16 cellular contexts compared by ENCODE assay signal in the genomic region with DNA sequence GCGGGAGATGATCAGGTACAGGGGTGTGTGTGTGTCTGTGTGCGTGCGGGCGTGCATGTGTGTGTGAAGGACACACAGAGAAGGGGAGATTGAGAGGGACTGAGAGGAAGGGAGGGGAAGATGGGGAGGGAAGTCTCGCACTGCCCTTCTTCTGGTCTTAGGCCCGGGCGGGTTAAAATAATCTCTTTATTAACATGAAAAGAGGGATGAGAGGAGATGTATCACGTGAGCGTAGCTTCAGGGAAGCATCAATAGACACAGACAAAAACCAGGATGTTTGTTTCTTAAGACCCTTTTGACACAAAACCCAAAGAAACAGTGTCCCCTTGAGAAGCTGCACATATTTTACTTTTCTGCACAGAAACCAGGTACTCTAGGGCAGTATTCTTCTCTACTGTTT.
DNase-seq lines count a peak whose midpoint lies in the region; ATAC-seq, FAIRE-seq and TF ChIP-seq lines count a peak whose summit lies in the region.
"Had no signal": no experiment of that assay in that cellular context is flagged by ENCODE, and none has a peak within 500 bp of the region (broad histone marks: within the 10 kb centered on the region; RNA-seq: fewer than 3 reads in every experiment).

No MANE protein-coding gene starts in this region.

- H3K4me3 Mint-ChIP-seq in H9 (no peak overlapping the region), nephron progenitor cell (peak overlapping the region; percentile 41), type B pancreatic cell (peak overlapping the region; percentile 30)
- H3K4me3 Mint-ChIP-seq: CD8-positive, alpha-beta memory T cell had no signal

- H3K79me1 ChIP-seq in H9 (ENCODE audit: insufficient read depth, low read depth, low read length, poor library complexity, severe bottlenecking) (no peaks in the 10 kb centered on the region), H1 (ENCODE audit: low read depth, low read length) (no peaks in the 10 kb centered on the region)

- no peaks in the 10 kb centered on the region for H3K79me2 ChIP-seq in H9 (ENCODE audit: insufficient read depth, low read length)
- no peaks in the 10 kb centered on the region for H3K79me2 ChIP-seq in H1 (ENCODE audit: control insufficient read depth in 1 of 2, insufficient read depth in 2 of 2, low read length in 2 of 2)

- no peak overlapping the region for H3K4me3 ChIP-seq in H1 (ENCODE audit: extremely low read depth in 1 of 4, insufficient read depth in 2 of 4, low read depth in 3 of 4, low read length in 4 of 4)
- H3K4me3 ChIP-seq: BLaER1 had no signal

- H4K8ac ChIP-seq in H9 (replicated peaks; ENCODE audit: insufficient read length, low read depth, low read length): no peak overlapping the region
- H4K8ac ChIP-seq in H1 (ENCODE audit: extremely low read depth, insufficient read depth, low read length): no peak overlapping the region

- no peak overlapping the region for H2BK120ac ChIP-seq in H9 (ENCODE audit: low read depth, low read length, poor library complexity, severe bottlenecking)
- no peak overlapping the region for H2BK120ac ChIP-seq in H1 (replicated peaks; ENCODE audit: low read depth, low read length)

- H2AK5ac ChIP-seq in H9 (ENCODE audit: insufficient read length, low read length): no peak overlapping the region
- no peak overlapping the region for H2AK5ac ChIP-seq in H1 (ENCODE audit: low read depth, low read length)

- DNase-seq in H9 (no peak), H1 (ENCODE audit: low read depth in 1 of 2, low spot score in 2 of 2) (no peak), nephron progenitor cell (no peak), type B pancreatic cell (ENCODE audit: extremely low spot score, unreplicated experiment) (no peak)
- DNase-seq in activated CD4-positive, alpha-beta T cell treated with anti-CD3 and anti-CD28 coated beads for 48 hours: no peak
- DNase-seq: 8988T; AML-193; CD8-positive, alpha-beta memory T cell; DMS53; GF-D8; GOT3 had no signal

- H3K9me3 ChIP-seq in H9 (ENCODE audit: control insufficient read depth, low read depth, low read length) (no peaks in the 10 kb centered on the region), H1 (ENCODE audit: insufficient read depth in 2 of 2, low read depth in 1 of 2, low read length in 1 of 2) (no peaks in the 10 kb centered on the region)
- H3K9me3 ChIP-seq: BLaER1 had no signal

- peaks cover 12% of the 10 kb centered on the region; the same call in 1 of the 2 replicates for H3K4me1 ChIP-seq in H9 (ENCODE audit: insufficient read depth, low read length)
- H3K4me1 ChIP-seq in H1 (replicated peaks in 1 of 4; ENCODE audit: control insufficient read depth in 3 of 4, insufficient read depth in 4 of 4, low read length in 3 of 4): peaks cover 0 to 21% (median 9%) of the 10 kb centered on the region in 4 experiments; a peak in 4 of 7 replicates
- H3K4me1 ChIP-seq: BLaER1 had no signal

- H3K4me2 ChIP-seq in H9 (ENCODE audit: insufficient read depth, insufficient read length, low read length) (no peak overlapping the region), H1 (ENCODE audit: insufficient read depth in 1 of 2, low read depth in 2 of 2, low read length in 2 of 2) (no peak overlapping the region)
- H3K4me2 ChIP-seq: BLaER1 had no signal

- CTCF ChIA-PET in H1 (lab: Charles Lee; ENCODE audit: partially characterized antibody): interaction anchor here (0.8 to 1.7 kb wide), 3 partner anchors 48 to 69 kb away, joined by 3 to 4 read pairs (median 4); no protein-coding TSS in a partner anchor

- H2BK15ac ChIP-seq in H9 (ENCODE audit: low read depth, low read length): no peak overlapping the region
- no peak overlapping the region for H2BK15ac ChIP-seq in H1 (ENCODE audit: low read length)

- no peak for TF ChIP-seq RAD21 in H1 (IDR thresholded peaks at IDR 0.05 in 1 of 2, conservative IDR thresholded peaks at IDR 0.05 in 1 of 2; ENCODE audit: low read depth in 2 of 2, low read length in 2 of 2)

- H2BK12ac ChIP-seq in H9 (ENCODE audit: insufficient read length, low read depth, low read length) (no peak overlapping the region), H1 (ENCODE audit: low read depth, low read length) (0 out of 2 replicates have a peak overlapping the region, but pooled peaks have one; percentile 13)

- H3T11ph ChIP-seq in H9 (ENCODE audit: low read length): no peak overlapping the region

- H3K56ac ChIP-seq in H9 (ENCODE audit: insufficient read length, low read depth, low read length): no peak overlapping the region
- H3K56ac ChIP-seq in H1 (replicated peaks; ENCODE audit: insufficient read length, low read depth, low read length): no peak overlapping the region

- H3K9ac ChIP-seq in H9 (ENCODE audit: extremely low read depth, insufficient read length, low read length) (no peak overlapping the region), H1 (replicated peaks in 1 of 4; ENCODE audit: extremely low read depth in 1 of 4, low read depth in 3 of 4, low read length in 3 of 4) (no peak overlapping the region)
- H3K9ac ChIP-seq: BLaER1 had no signal

- H3K4me1 Mint-ChIP-seq in H9: peaks cover 55% of the 10 kb centered on the region in 2 experiments
- H3K4me1 Mint-ChIP-seq in nephron progenitor cell: peaks cover 40% of the 10 kb centered on the region
- H3K4me1 Mint-ChIP-seq in type B pancreatic cell (ENCODE audit: unreplicated experiment): peaks cover 10% of the 10 kb centered on the region
- H3K4me1 Mint-ChIP-seq: CD8-positive, alpha-beta memory T cell had no signal

- WGBS in H9 (ENCODE audit: extremely low coverage, insufficient read length, low lambda C conversion rate): no CpG with 5 or more reads among the region's 9 CpGs
- WGBS in H1 (ENCODE audit: extremely low coverage in 1 of 2, insufficient coverage in 1 of 2, insufficient read length in 1 of 2, insufficient replicate concordance in 2 of 2, low coverage in 1 of 2, low lambda C conversion rate in 2 of 2, missing lambda C conversion rate in 1 of 2), 2 experiments: 71% methylated on average over 9 of the region's 9 CpGs; no CpG with 5 or more reads in 1 of the 2 experiments

- FAIRE-seq in H1 (lab: Jason Lieb, UNC): no peak

- H3K36me3 Mint-ChIP-seq in H9 (ENCODE audit: insufficient read depth in 1 of 3, low read depth in 3 of 3): peaks cover 4 to 17% (median 5%) of the 10 kb centered on the region in 3 experiments; a peak in 6 of 7 replicates
- peaks cover 8% of the 10 kb centered on the region for H3K36me3 Mint-ChIP-seq in nephron progenitor cell (ENCODE audit: low read depth)
- no peaks in the 10 kb centered on the region for H3K36me3 Mint-ChIP-seq in type B pancreatic cell

- no peak overlapping the region for H3K4ac ChIP-seq in H9 (ENCODE audit: low read depth, low read length)
- H3K4ac ChIP-seq in H1 (replicated peaks; ENCODE audit: insufficient read length, low read depth, low read length): no peak overlapping the region

- H3K27me3 Mint-ChIP-seq in H9 (ENCODE audit: low read depth): peaks cover 5% of the 10 kb centered on the region
- peaks cover 54% of the 10 kb centered on the region for H3K27me3 Mint-ChIP-seq in nephron progenitor cell (ENCODE audit: low read depth, poor library complexity)
- H3K27me3 Mint-ChIP-seq in type B pancreatic cell: peaks cover 48% of the 10 kb centered on the region

- H3K27ac Mint-ChIP-seq in H9 (peak overlapping the region in 2 of 3 experiments; percentile 6 to 46; a peak in 3 of 7 replicates), nephron progenitor cell (no peak overlapping the region), type B pancreatic cell (no peak overlapping the region)

- H4K20me1 ChIP-seq in H9 (ENCODE audit: control insufficient read depth, insufficient read depth, insufficient read length) (no peaks in the 10 kb centered on the region), H1 (replicated peaks in 1 of 2; ENCODE audit: control insufficient read depth in 1 of 2, insufficient read depth in 2 of 2, low read length in 2 of 2) (peaks cover 0 to 4% of the 10 kb centered on the region in 2 experiments)
- H4K20me1 ChIP-seq: BLaER1 had no signal

- H3K36me3 ChIP-seq in H1 (ENCODE audit: control insufficient read depth in 2 of 4, insufficient read depth in 4 of 4, low read length in 3 of 4): no peaks in the 10 kb centered on the region
- H3K36me3 ChIP-seq: BLaER1 had no signal

- POLR2A ChIA-PET in H1 (lab: Charles Lee; ENCODE audit: partially characterized antibody): no interaction called here

- H2AFZ ChIP-seq in H9 (ENCODE audit: low read length): no peak overlapping the region
- H2AFZ ChIP-seq in H1 (ENCODE audit: low read length): 0 out of 2 replicates have a peak overlapping the region, but pooled peaks have one; percentile 26

- H3K18ac ChIP-seq in H9 (ENCODE audit: insufficient read length, low read depth, low read length): no peak overlapping the region
- H3K18ac ChIP-seq in H1 (ENCODE audit: extremely low read depth, low read length): 0 out of 2 replicates have a peak overlapping the region, but pooled peaks have one; percentile 2

- TF ChIP-seq CTCF in H9 (conservative IDR thresholded peaks at IDR 0.05): no peak
- no peak for TF ChIP-seq CTCF in H1 (IDR thresholded peaks at IDR 0.05; ENCODE audit: control extremely low read depth in 1 of 3, insufficient read depth in 1 of 3, low read depth in 1 of 3, low read length in 3 of 3)
- TF ChIP-seq CTCF in nephron progenitor cell (IDR thresholded peaks at IDR 0.05): no peak
- TF ChIP-seq CTCF in type B pancreatic cell (conservative IDR thresholded peaks at IDR 0.05): no peak

- ATAC-seq in GM21576 (IDR thresholded peaks at IDR 0.05; ENCODE audit: unreplicated experiment) (no peak), GM21360 (IDR thresholded peaks at IDR 0.05; ENCODE audit: unreplicated experiment) (no peak)
- ATAC-seq: HCT116 had no signal

- H2BK20ac ChIP-seq in H9 (ENCODE audit: low read depth, low read length, poor library complexity, severe bottlenecking) (no peak overlapping the region), H1 (ENCODE audit: low read length) (no peak overlapping the region)

- H4K5ac ChIP-seq in H9 (ENCODE audit: insufficient read length, low read depth, low read length) (no peak overlapping the region), H1 (ENCODE audit: insufficient read length, low read depth, low read length) (no peak overlapping the region)

- no peaks in the 10 kb centered on the region; the same call in 1 of the 2 replicates for H3K27me3 ChIP-seq in H9 (ENCODE audit: insufficient read depth, low read length)
- no peaks in the 10 kb centered on the region for H3K27me3 ChIP-seq in H1 (replicated peaks in 1 of 4; ENCODE audit: control insufficient read depth in 3 of 4, extremely low read depth in 1 of 4, insufficient read depth in 3 of 4, low read length in 3 of 4)

- H3K14ac ChIP-seq in H9 (ENCODE audit: insufficient read depth, low read length): no peak overlapping the region
- H3K14ac ChIP-seq in H1 (ENCODE audit: insufficient read length): no peak overlapping the region

- H3K23me2 ChIP-seq in H9 (ENCODE audit: insufficient read length, low read depth, low read length, poor library complexity, severe bottlenecking) (no peaks in the 10 kb centered on the region), H1 (ENCODE audit: low read depth, low read length) (peaks cover 16% of the 10 kb centered on the region; the same call in 1 of the 2 replicates)

- H3K27ac ChIP-seq in H9 (ENCODE audit: insufficient read length, low read depth, low read length) (no peak overlapping the region), H1 (ENCODE audit: low read depth, low read length) (no peak overlapping the region)
- H3K27ac ChIP-seq: BLaER1, HL-60 had no signal

- H3K23ac ChIP-seq in H9 (ENCODE audit: insufficient read length, low read depth, low read length) (no peak overlapping the region), H1 (ENCODE audit: insufficient read length) (no peak overlapping the region)

- H3K9me3 Mint-ChIP-seq in H9 (peaks cover 8 to 16% of the 10 kb centered on the region in 2 experiments), nephron progenitor cell (peaks cover 17% of the 10 kb centered on the region), type B pancreatic cell (peaks cover 4% of the 10 kb centered on the region)

- TF ChIP-seq POLR2A in H1 (IDR thresholded peaks at IDR 0.05; ENCODE audit: control extremely low read depth in 1 of 2, low read depth in 2 of 2, low read length in 2 of 2): no peak

- no peak for TF ChIP-seq EP300 in H1 (IDR thresholded peaks at IDR 0.05; ENCODE audit: borderline replicate concordance in 1 of 2, low read depth in 2 of 2, low read length in 2 of 2)

- H4K91ac ChIP-seq in H9 (ENCODE audit: insufficient read length, low read depth, low read length) (no peak overlapping the region), H1 (replicated peaks; ENCODE audit: insufficient read length, low read length) (peak overlapping the region; percentile 72)

- H2BK5ac ChIP-seq in H9 (ENCODE audit: insufficient read length, low read length): no peak overlapping the region
- H2BK5ac ChIP-seq in H1 (ENCODE audit: low read depth, low read length): no peak overlapping the region

Comparison
In these comparisons a context has a peak if more than half of its experiments do, and no peak if none do; other contexts are left out.
1. H3K27ac Mint-ChIP-seq: peak in H9 (2 of 3); none in nephron progenitor cell (single experiment) and type B pancreatic cell (single experiment).
2. H3K4me3 Mint-ChIP-seq: peak in nephron progenitor cell (single experiment) and type B pancreatic cell (single experiment); none in H9 (0 of 2).